11 cellular contexts compared by ENCODE assay signal in genomic region chr2:157364257-157364974, GRCh38. TPM values are rescaled to one million over a fixed set of nuclear protein-coding genes. Genes with fewer than 3 reads are reported as not detected.
DNase-seq lines count a peak whose midpoint lies in the region; ATAC-seq lines count a peak whose summit lies in the region.
"Had no signal": no experiment of that assay in that cellular context is flagged by ENCODE, and none has a peak within 500 bp of the region (broad histone marks: within the 10 kb centered on the region; RNA-seq: fewer than 3 reads in every experiment).

No MANE protein-coding gene starts in this region.

- no peak for DNase-seq in activated T-cell treated with anti-CD3 and anti-CD28 coated beads, Interleukin-2, amount 50 U/mL, for 24 hours
- no peak for DNase-seq in activated T-cell treated with anti-CD3 and anti-CD28 coated beads, Interleukin-2, amount 50 U/mL, for 1 hour
- peak; percentile 74 for DNase-seq in KBM-7
- DNase-seq in HUDEP-2 (lab: John Stamatoyannopoulos, UW; ENCODE audit: unreplicated experiment in 76 of 76), result no peak
- DNase-seq in posterior vena cava (ENCODE audit: low spot score), result no peak
- no peak for DNase-seq in DMS114 treated with DMSO at 0.1 percent for 48 hours (lab: John Stamatoyannopoulos, UW; ENCODE audit: unreplicated experiment)
- DNase-seq: nucleus accumbens had no signal

- no peaks in the 10 kb centered on the region for H3K27me3 Mint-ChIP-seq in activated T-cell treated with anti-CD3 and anti-CD28 coated beads, Interleukin-2, amount 50 U/mL, for 24 hours
- H3K27me3 Mint-ChIP-seq in stimulated activated memory B cell treated with anti-CD40 and anti-IgM and Interleukin-4, amounts not matched to agents 10 μg/mL and 1 μg/mL and 100 μg/mL, for 72 hours, result no peaks in the 10 kb centered on the region

- intact Hi-C loops in posterior vena cava (cut with DNase I), result no loop called here

- peak; percentile 79 for ATAC-seq in HG02623 (IDR thresholded peaks at IDR 0.05; ENCODE audit: unreplicated experiment)
- peak; percentile 84 for ATAC-seq in stimulated activated memory B cell treated with anti-CD40 and anti-IgM and Interleukin-4, amounts not matched to agents 10 μg/mL and 1 μg/mL and 100 μg/mL, for 72 hours

- in situ Hi-C loops in KBM-7 (cut with MboI; ENCODE audit: low pct_unique_long_range_greater_than_20kb, low sequenced_read_pairs), result no loop called here

- peaks cover 42% of the 10 kb centered on the region for H3K4me1 Mint-ChIP-seq in activated T-cell treated with anti-CD3 and anti-CD28 coated beads, Interleukin-2, amount 50 U/mL, for 24 hours (ENCODE audit: low read depth)
- peaks cover 33% of the 10 kb centered on the region for H3K4me1 Mint-ChIP-seq in stimulated activated memory B cell treated with anti-CD40 and anti-IgM and Interleukin-4, amounts not matched to agents 10 μg/mL and 1 μg/mL and 100 μg/mL, for 72 hours

- peak overlapping the region; percentile 37 for H3K27ac Mint-ChIP-seq in activated T-cell treated with anti-CD3 and anti-CD28 coated beads, Interleukin-2, amount 50 U/mL, for 24 hours
- H3K27ac Mint-ChIP-seq in stimulated activated memory B cell treated with anti-CD40 and anti-IgM and Interleukin-4, amounts not matched to agents 10 μg/mL and 1 μg/mL and 100 μg/mL, for 72 hours, result peak overlapping the region; percentile 85
- H3K27ac Mint-ChIP-seq: activated T-helper 1 cell treated with anti-CD3 and anti-CD28 coated beads, Interleukin-12 subunit alpha, Interleukin-12 subunit beta, Interleukin-2, Interleukin-4 antibody, amounts not matched to agents 30 ng/mL and 10 ng/mL and 1 ng/mL, durations not matched to agents 14 hours and 24 hours and 36 hours had no signal

- H3K9me3 Mint-ChIP-seq in activated T-cell treated with anti-CD3 and anti-CD28 coated beads, Interleukin-2, amount 50 U/mL, for 24 hours, result peaks cover 24% of the 10 kb centered on the region
- peaks cover 8% of the 10 kb centered on the region for H3K9me3 Mint-ChIP-seq in stimulated activated memory B cell treated with anti-CD40 and anti-IgM and Interleukin-4, amounts not matched to agents 10 μg/mL and 1 μg/mL and 100 μg/mL, for 72 hours

- H3K4me3 Mint-ChIP-seq in activated T-cell treated with anti-CD3 and anti-CD28 coated beads, Interleukin-2, amount 50 U/mL, for 24 hours, result no peak overlapping the region
- H3K4me3 Mint-ChIP-seq in stimulated activated memory B cell treated with anti-CD40 and anti-IgM and Interleukin-4, amounts not matched to agents 10 μg/mL and 1 μg/mL and 100 μg/mL, for 72 hours, result no peak overlapping the region
- H3K4me3 Mint-ChIP-seq: activated T-helper 1 cell treated with anti-CD3 and anti-CD28 coated beads, Interleukin-12 subunit alpha, Interleukin-12 subunit beta, Interleukin-2, Interleukin-4 antibody, amounts not matched to agents 30 ng/mL and 10 ng/mL and 1 ng/mL, durations not matched to agents 14 hours and 24 hours and 36 hours had no signal

- H3K36me3 Mint-ChIP-seq in activated T-cell treated with anti-CD3 and anti-CD28 coated beads, Interleukin-2, amount 50 U/mL, for 24 hours (ENCODE audit: low read depth), result peaks cover 38% of the 10 kb centered on the region
- H3K36me3 Mint-ChIP-seq in stimulated activated memory B cell treated with anti-CD40 and anti-IgM and Interleukin-4, amounts not matched to agents 10 μg/mL and 1 μg/mL and 100 μg/mL, for 72 hours, result peaks cover 54% of the 10 kb centered on the region

RNA-seq across cellular contexts. Expression of gene ERMN, which starts 38.8 kb away (rescaled TPM):
- total RNA-seq in posterior vena cava, result under 1 TPM; 0.19 to 0.52 TPM
- total RNA-seq: RPMI7951 had no signal
